27 cellular contexts compared by ENCODE assay signal in the genomic region with DNA sequence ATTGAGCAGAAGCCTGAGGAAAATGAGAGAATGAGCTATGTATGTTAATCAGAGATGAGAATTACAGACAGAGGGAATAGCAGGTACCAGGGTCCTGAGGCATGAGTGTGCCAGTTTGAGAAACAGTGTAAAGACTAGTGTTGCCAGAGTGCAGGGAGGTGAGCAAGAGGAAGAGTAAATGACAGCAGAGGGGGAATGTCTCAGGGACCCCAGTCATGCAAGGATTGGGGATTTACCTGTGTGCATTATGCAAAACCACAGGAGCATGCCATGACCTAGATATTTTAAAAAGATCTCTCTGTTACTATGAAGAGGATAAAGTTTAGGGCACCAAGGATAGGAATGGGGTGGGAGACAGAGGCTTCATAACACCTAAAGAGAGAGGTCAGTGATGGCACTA.
"Had no signal": no experiment of that assay in that cellular context is flagged by ENCODE, and none has a peak within 500 bp of the region (broad histone marks: within the 10 kb centered on the region; RNA-seq: fewer than 3 reads in every experiment).

No MANE protein-coding gene starts in this region.

- H3K27me3 ChIP-seq: left lung, ovary, stomach, tibial artery, uterus had no signal

- H3K9me3 ChIP-seq: left lung, lower lobe of right lung, mucosa of descending colon, ovary, suprapubic skin, thoracic aorta, tibial artery, uterus had no signal

- H3K4me3 ChIP-seq: left lung, lower lobe of right lung, mucosa of descending colon, ovary, skin epidermis, stomach, suprapubic skin, thoracic aorta, tibial artery, uterus had no signal

- ATAC-seq: left colon; left lung; lower lobe of right lung; mucosa of descending colon; naive thymus-derived CD4-positive, alpha-beta T cell; natural killer cell treated with Interleukin-12 subunit alpha and Interleukin-12 subunit beta and Interleukin-15 and Interleukin-18, amount 100 ng/mL, for 72 hours; right cardiac atrium; sciatic nerve; stimulated activated naive CD8-positive, alpha-beta T cell treated with anti-CD3 and anti-CD28 coated beads, Interleukin-15, Interleukin-2, amounts not matched to agents 100 U/mL and 50 U/mL, for 24 hours had no signal

- H3K27ac ChIP-seq: left lung, lower lobe of right lung, ovary, skin epidermis, stomach, suprapubic skin, thoracic aorta, tibial artery, uterus had no signal

- DNase-seq: hypothalamus; immature natural killer cell; kidney; left colon; left lung; lower lobe of right lung; mesendoderm; midbrain; mucosa of descending colon; naive thymus-derived CD4-positive, alpha-beta T cell; occipital lobe; ovary; right cardiac atrium; stimulated activated CD4-positive, alpha-beta T cell treated with anti-CD3 and anti-CD28 coated beads, Interleukin-12 subunit alpha, Interleukin-12 subunit beta, amount 100 ng/mL, for 4 hours; stimulated activated CD4-positive, alpha-beta T cell treated with anti-CD3 and anti-CD28 coated beads, Interleukin-15, amount 100 ng/mL, for 24 hours; stimulated activated CD4-positive, alpha-beta T cell treated with anti-CD3 and anti-CD28 coated beads, Interleukin-2, amount 100 ng/mL, for 24 hours; stimulated activated CD4-positive, alpha-beta T cell treated with anti-CD3 and anti-CD28 coated beads, Interleukin-4, amount 100 ng/mL, for 1 hour; stimulated activated naive B cell treated with anti-CD40 and anti-IgM and Interleukin-4, amounts not matched to agents 10 μg/mL and 1 μg/mL and 100 μg/mL, for 72 hours; stimulated activated naive CD8-positive, alpha-beta T cell treated with anti-CD3 and anti-CD28 coated beads, Interleukin-15, Interleukin-2, amounts not matched to agents 100 U/mL and 50 U/mL, for 24 hours; stomach; tibial artery; uterus had no signal

- H3K4me1 ChIP-seq: left lung, lower lobe of right lung, stomach, suprapubic skin, tibial artery, uterus had no signal

- H3K36me3 ChIP-seq: left lung, lower lobe of right lung, ovary, stomach, suprapubic skin, thoracic aorta, tibial artery, uterus had no signal
